Comparison of ENCODE assay signal across 21 cellular contexts in genomic region chr3:126065876-126066275, GRCh38.
"Had no signal": no experiment of that assay in that cellular context is flagged by ENCODE, and none has a peak within 500 bp of the region (broad histone marks: within the 10 kb centered on the region; RNA-seq: fewer than 3 reads in every experiment).

No MANE protein-coding gene starts in this region.

- DNase-seq: dermis blood vessel endothelial cell; effector memory CD4-positive, alpha-beta T cell; foreskin fibroblast; gastrocnemius medialis; kidney; mucosa of descending colon; naive B cell; right lobe of liver; small intestine; stimulated activated CD4-positive, alpha-beta T cell treated with anti-CD3 and anti-CD28 coated beads, Interleukin-15, amount 100 ng/mL, for 24 hours; stimulated activated CD4-positive, alpha-beta T cell treated with anti-CD3 and anti-CD28 coated beads, Interleukin-2, amount 100 ng/mL, for 48 hours; stimulated activated naive B cell treated with anti-CD40 and anti-IgM and Interleukin-4, amounts not matched to agents 10 μg/mL and 1 μg/mL and 100 μg/mL, for 72 hours; upper lobe of left lung; uterus had no signal

- H3K27me3 ChIP-seq: gastrocnemius medialis, right lobe of liver, tibial nerve, upper lobe of left lung, uterus had no signal

- H3K4me1 ChIP-seq: parathyroid adenoma, right lobe of liver, tibial nerve had no signal

- H3K36me3 ChIP-seq: right lobe of liver, thoracic aorta, uterus had no signal

- H3K9me3 ChIP-seq: gastrocnemius medialis, mucosa of descending colon, right lobe of liver, thoracic aorta, tibial nerve, upper lobe of left lung, uterus had no signal

- H3K27ac ChIP-seq: coronary artery, gastrocnemius medialis, parathyroid adenoma, right lobe of liver, thoracic aorta, tibial nerve, upper lobe of left lung, uterus had no signal

- ATAC-seq: gastrocnemius medialis; left lobe of liver; mucosa of descending colon; natural killer cell treated with Interleukin-12 subunit alpha and Interleukin-12 subunit beta and Interleukin-15 and Interleukin-18, amount 100 ng/mL, for 72 hours; right lobe of liver; stimulated activated naive B cell treated with anti-CD40 and anti-IgM and Interleukin-4, amounts not matched to agents 10 μg/mL and 1 μg/mL and 100 μg/mL, for 72 hours had no signal

- H3K4me3 ChIP-seq: coronary artery, gastrocnemius medialis, lung, mucosa of descending colon, right lobe of liver, thoracic aorta, tibial nerve, upper lobe of left lung, uterus had no signal
